ENCODE assay signal across 17 cellular contexts in genomic region chr2:237403024-237403882, GRCh38. TPM values are rescaled to one million over a fixed set of nuclear protein-coding genes. Genes with fewer than 3 reads are reported as not detected.
DNase-seq lines count a peak whose midpoint lies in the region; ATAC-seq and TF ChIP-seq lines count a peak whose summit lies in the region.
"Had no signal": no experiment of that assay in that cellular context is flagged by ENCODE, and none has a peak within 500 bp of the region (broad histone marks: within the 10 kb centered on the region; RNA-seq: fewer than 3 reads in every experiment).

No MANE protein-coding gene starts in this region.

- H3K27me3 ChIP-seq in upper lobe of left lung, result no peaks in the 10 kb centered on the region
- H3K27me3 ChIP-seq: pancreas had no signal

- no peak for TF ChIP-seq EP300 in upper lobe of left lung (IDR thresholded peaks at IDR 0.05)

- ATAC-seq in T-helper 17 cell, result no peak
- ATAC-seq in upper lobe of left lung (ENCODE audit: low FRiP score in 2 of 2), result peak in 1 of 2 donors; percentile 73
- ATAC-seq: activated CD4-positive, alpha-beta T cell treated with anti-CD3 and anti-CD28 coated beads for 36 hours; pancreas had no signal

- peaks cover 0 to 5% (median 0%) of the 10 kb centered on the region in 4 donors for H3K4me1 ChIP-seq in upper lobe of left lung
- H3K4me1 ChIP-seq: pancreas had no signal

- no peak overlapping the region for H3K4me3 Mint-ChIP-seq in T-helper 17 cell
- H3K4me3 Mint-ChIP-seq in nephron, result no peak overlapping the region
- H3K4me3 Mint-ChIP-seq: activated CD4-positive, alpha-beta T cell treated with anti-CD3 and anti-CD28 coated beads for 36 hours; activated naive CD8-positive, alpha-beta T cell treated with anti-CD3 and anti-CD28 coated beads, Interleukin-2, amount 10 ng/mL, durations not matched to agents 7 days and 5 days; CD4-positive, alpha-beta memory T cell had no signal

- WGBS in upper lobe of left lung, 2 donors, result 62 to 69% methylated on average over 11 of the region's 11 CpGs

- H3K36me3 Mint-ChIP-seq in T-helper 17 cell (ENCODE audit: low read depth) (no peaks in the 10 kb centered on the region), nephron (ENCODE audit: low read depth) (peaks cover 9% of the 10 kb centered on the region)
- H3K36me3 Mint-ChIP-seq: activated naive CD8-positive, alpha-beta T cell treated with anti-CD3 and anti-CD28 coated beads, Interleukin-2, amount 10 ng/mL, durations not matched to agents 7 days and 5 days; CD4-positive, alpha-beta memory T cell had no signal

- H3K36me3 ChIP-seq in upper lobe of left lung, result no peaks in the 10 kb centered on the region
- H3K36me3 ChIP-seq: pancreas had no signal

- H3K4me1 Mint-ChIP-seq in T-helper 17 cell (no peaks in the 10 kb centered on the region), nephron (peaks cover 60% of the 10 kb centered on the region)
- H3K4me1 Mint-ChIP-seq: activated CD4-positive, alpha-beta T cell treated with anti-CD3 and anti-CD28 coated beads for 36 hours; activated naive CD8-positive, alpha-beta T cell treated with anti-CD3 and anti-CD28 coated beads, Interleukin-2, amount 10 ng/mL, durations not matched to agents 7 days and 5 days; CD4-positive, alpha-beta memory T cell had no signal

- H3K27ac ChIP-seq in upper lobe of left lung, result peak overlapping the region; percentile 2 to 52 (median 38)
- H3K27ac ChIP-seq: pancreas, thoracic aorta had no signal

- H3K4me3 ChIP-seq in fibroblast of mammary gland (ENCODE audit: control insufficient read depth, low read depth, low read length) (peak overlapping the region; percentile 0), upper lobe of left lung (no peak overlapping the region)
- H3K4me3 ChIP-seq: pancreas, thoracic aorta had no signal

- peak overlapping the region; percentile 37 for H3K27ac Mint-ChIP-seq in T-helper 17 cell
- H3K27ac Mint-ChIP-seq in nephron, result peak overlapping the region in 2 of 3 experiments; percentile 22 to 39
- H3K27ac Mint-ChIP-seq: activated CD4-positive, alpha-beta T cell treated with anti-CD3 and anti-CD28 coated beads for 36 hours; activated naive CD8-positive, alpha-beta T cell treated with anti-CD3 and anti-CD28 coated beads, Interleukin-2, amount 10 ng/mL, durations not matched to agents 7 days and 5 days; CD4-positive, alpha-beta memory T cell had no signal

- no peaks in the 10 kb centered on the region for H3K27me3 Mint-ChIP-seq in T-helper 17 cell
- H3K27me3 Mint-ChIP-seq in nephron (ENCODE audit: low read depth), result peaks cover 5% of the 10 kb centered on the region
- H3K27me3 Mint-ChIP-seq: activated CD4-positive, alpha-beta T cell treated with anti-CD3 and anti-CD28 coated beads for 36 hours; CD4-positive, alpha-beta memory T cell had no signal

- TF ChIP-seq CTCF in fibroblast of mammary gland (conservative IDR thresholded peaks at IDR 0.05; ENCODE audit: control insufficient read depth, insufficient read depth, low read depth, low read length) (no peak), nephron (IDR thresholded peaks at IDR 0.05; ENCODE audit: unreplicated experiment in 3 of 3) (no peak), upper lobe of left lung (IDR thresholded peaks at IDR 0.05) (no peak)

- DNase-seq in T-helper 17 cell (no peak), fibroblast of mammary gland (ENCODE audit: low read depth) (peak; percentile 94), upper lobe of left lung (no peak), HK-2 (ENCODE audit: unreplicated experiment) (no peak), erythroblast (lab: John Stamatoyannopoulos, UW) (no peak), DMS114 treated with DMSO at 0.1 percent for 48 hours (lab: John Stamatoyannopoulos, UW; ENCODE audit: unreplicated experiment) (no peak), A172 (ENCODE audit: low spot score) (no peak)
- DNase-seq: activated CD4-positive, alpha-beta T cell treated with anti-CD3 and anti-CD28 coated beads for 36 hours; activated naive CD8-positive, alpha-beta T cell treated with anti-CD3 and anti-CD28 coated beads, Interleukin-2, amount 10 ng/mL, durations not matched to agents 7 days and 5 days; CD4-positive, alpha-beta memory T cell; foreskin melanocyte; midbrain; NCI-H1092; NCI-H2171; pancreas had no signal

- no peaks in the 10 kb centered on the region for H3K9me3 Mint-ChIP-seq in nephron
- H3K9me3 Mint-ChIP-seq: activated naive CD8-positive, alpha-beta T cell treated with anti-CD3 and anti-CD28 coated beads, Interleukin-2, amount 10 ng/mL, durations not matched to agents 7 days and 5 days had no signal

- no peaks in the 10 kb centered on the region for H3K9me3 ChIP-seq in T-helper 17 cell (ENCODE audit: control insufficient read depth, low read length, poor library complexity, severe bottlenecking)
- no peaks in the 10 kb centered on the region for H3K9me3 ChIP-seq in upper lobe of left lung
- H3K9me3 ChIP-seq: pancreas, thoracic aorta had no signal

- no peak for TF ChIP-seq POLR2A in upper lobe of left lung (IDR thresholded peaks at IDR 0.05)
- no peak for TF ChIP-seq POLR2A in erythroblast (IDR thresholded peaks at IDR 0.05; ENCODE audit: low read length)

RNA-seq across cellular contexts. Expression of gene COL6A3, which starts 10.7 kb away (rescaled TPM):
- total RNA-seq in T-helper 17 cell, result 1 to 10 TPM; 1.9 to 2.6 TPM
- 100 to 1,000 TPM in 2 of 6 donors, 10 to 100 TPM in 4; 34.4 to 199 (median 71.9) TPM for total RNA-seq in upper lobe of left lung
- total RNA-seq in A172 (2014; rRNA removed; shearing (Covaris generic)), result 2.5 and 4.8 TPM in 2 replicates
